In the genomic region with DNA sequence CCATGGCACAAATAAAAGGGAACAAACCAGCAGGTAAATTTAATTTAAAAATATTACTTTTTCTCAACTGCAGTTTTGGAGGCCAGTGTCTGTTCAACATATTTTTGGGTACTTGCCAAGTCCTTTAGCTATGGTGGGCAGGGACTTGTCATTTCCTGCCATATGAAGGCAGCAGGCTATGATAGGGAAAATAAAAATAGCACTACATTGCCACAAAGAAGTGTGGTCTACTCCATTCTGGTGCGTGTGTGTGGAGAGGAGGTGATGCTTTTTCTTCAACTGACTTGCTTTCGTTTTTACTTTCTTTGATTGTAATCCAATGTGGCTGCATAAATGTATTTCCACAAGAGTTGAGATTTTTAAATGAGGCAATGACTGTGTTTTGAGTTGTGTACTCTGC, we compare ENCODE assay signal across 8 cellular contexts. TPM values are rescaled to one million over a fixed set of nuclear protein-coding genes. Genes with fewer than 3 reads are reported as not detected.
DNase-seq lines count a peak whose midpoint lies in the region; ATAC-seq and TF ChIP-seq lines count a peak whose summit lies in the region.

No MANE protein-coding gene starts in this region.

- no peak overlapping the region for H3K4me3 ChIP-seq in testis

- H3K9me3 Mint-ChIP-seq in activated naive CD8-positive, alpha-beta T cell treated with anti-CD3 and anti-CD28 coated beads, Interleukin-2, amount 10 ng/mL, durations not matched to agents 7 days and 5 days = no peaks in the 10 kb centered on the region

- no peak for TF ChIP-seq CTCF in testis (IDR thresholded peaks at IDR 0.05)

- peaks cover 28% of the 10 kb centered on the region for H3K36me3 Mint-ChIP-seq in activated naive CD8-positive, alpha-beta T cell treated with anti-CD3 and anti-CD28 coated beads, Interleukin-2, amount 10 ng/mL, durations not matched to agents 7 days and 5 days

- H3K9me3 ChIP-seq in KOPT-K1 (ENCODE audit: insufficient read depth, low read length, poor library complexity, severe bottlenecking) (no peaks in the 10 kb centered on the region), testis (no peaks in the 10 kb centered on the region)

- intact Hi-C loops in testis (cut with DNase I; ENCODE audit: low total_unique reads) = no loop called here

- 48 to 63% methylated on average over 2 of the region's 2 CpGs for WGBS in testis, 2 donors

- peaks cover 43% of the 10 kb centered on the region for H3K4me1 Mint-ChIP-seq in activated naive CD8-positive, alpha-beta T cell treated with anti-CD3 and anti-CD28 coated beads, Interleukin-2, amount 10 ng/mL, durations not matched to agents 7 days and 5 days

- no peak for DNase-seq in activated naive CD8-positive, alpha-beta T cell treated with anti-CD3 and anti-CD28 coated beads, Interleukin-2, amount 10 ng/mL, durations not matched to agents 7 days and 5 days
- no peak for DNase-seq in hypothalamus (lab: John Stamatoyannopoulos, UW)
- no peak for DNase-seq in testis
- DNase-seq in anterior cingulate cortex (lab: John Stamatoyannopoulos, UW) = no peak

- ATAC-seq in GM18505 (IDR thresholded peaks at IDR 0.05; ENCODE audit: unreplicated experiment) = peak; percentile 96
- peak; percentile 83 for ATAC-seq in GM21515 (IDR thresholded peaks at IDR 0.05; ENCODE audit: unreplicated experiment)
- peak; percentile 92 for ATAC-seq in activated naive CD8-positive, alpha-beta T cell treated with anti-CD3 and anti-CD28 coated beads, Interleukin-2, amount 10 ng/mL, durations not matched to agents 7 days and 5 days (ENCODE audit: low read depth)
- ATAC-seq in SK-N-SH treated with all-trans-retinoic acid at 6 μM for 48 hours = no peak

- peak overlapping the region; percentile 94 for H3K27ac Mint-ChIP-seq in activated naive CD8-positive, alpha-beta T cell treated with anti-CD3 and anti-CD28 coated beads, Interleukin-2, amount 10 ng/mL, durations not matched to agents 7 days and 5 days

- H3K4me3 Mint-ChIP-seq in activated naive CD8-positive, alpha-beta T cell treated with anti-CD3 and anti-CD28 coated beads, Interleukin-2, amount 10 ng/mL, durations not matched to agents 7 days and 5 days = peak overlapping the region; percentile 87

- no peaks in the 10 kb centered on the region for H3K27me3 Mint-ChIP-seq in activated naive CD8-positive, alpha-beta T cell treated with anti-CD3 and anti-CD28 coated beads, Interleukin-2, amount 10 ng/mL, durations not matched to agents 7 days and 5 days

- no peaks in the 10 kb centered on the region for H3K4me1 ChIP-seq in testis

- TF ChIP-seq POLR2A in GM18505 (IDR thresholded peaks at IDR 0.05; ENCODE audit: borderline replicate concordance, extremely low read depth, insufficient read depth, insufficient read length) = no peak
- TF ChIP-seq POLR2A in testis (IDR thresholded peaks at IDR 0.05) = no peak

- H3K36me3 ChIP-seq in KOPT-K1 (ENCODE audit: insufficient read depth, low read length) (peaks cover 53% of the 10 kb centered on the region), testis (ENCODE audit: low read depth, missing control alignments) (no peaks in the 10 kb centered on the region)

- POLR2A ChIA-PET in activated naive CD8-positive, alpha-beta T cell treated with anti-CD3 and anti-CD28 coated beads, Interleukin-2, amount 10 ng/mL, durations not matched to agents 7 days and 5 days (lab: Charles Lee) = interaction anchor here (0.6 to 1.8 kb wide), 8 partner anchors 9 to 66 kb away, joined by 3 to 7 read pairs (median 4); partner anchors contain the start of gene GPR174

- H3K27me3 ChIP-seq in testis = no peaks in the 10 kb centered on the region

- peak overlapping the region; percentile 83 for H3K27ac ChIP-seq in KOPT-K1 (ENCODE audit: low read depth, low read length, poor library complexity, severe bottlenecking)
- no peak overlapping the region for H3K27ac ChIP-seq in testis

TF ChIP-seq in SK-N-SH treated with all-trans-retinoic acid at 6 μM for 48 hours, 23 proteins besides CTCF, POLR2A, EP300 and RAD21:
- TF ChIP-seq CREB5 (CRISPR knock-in tag; IDR thresholded peaks at IDR 0.05; ENCODE audit: low read depth) = no peak
- TF ChIP-seq, protein P1, sequence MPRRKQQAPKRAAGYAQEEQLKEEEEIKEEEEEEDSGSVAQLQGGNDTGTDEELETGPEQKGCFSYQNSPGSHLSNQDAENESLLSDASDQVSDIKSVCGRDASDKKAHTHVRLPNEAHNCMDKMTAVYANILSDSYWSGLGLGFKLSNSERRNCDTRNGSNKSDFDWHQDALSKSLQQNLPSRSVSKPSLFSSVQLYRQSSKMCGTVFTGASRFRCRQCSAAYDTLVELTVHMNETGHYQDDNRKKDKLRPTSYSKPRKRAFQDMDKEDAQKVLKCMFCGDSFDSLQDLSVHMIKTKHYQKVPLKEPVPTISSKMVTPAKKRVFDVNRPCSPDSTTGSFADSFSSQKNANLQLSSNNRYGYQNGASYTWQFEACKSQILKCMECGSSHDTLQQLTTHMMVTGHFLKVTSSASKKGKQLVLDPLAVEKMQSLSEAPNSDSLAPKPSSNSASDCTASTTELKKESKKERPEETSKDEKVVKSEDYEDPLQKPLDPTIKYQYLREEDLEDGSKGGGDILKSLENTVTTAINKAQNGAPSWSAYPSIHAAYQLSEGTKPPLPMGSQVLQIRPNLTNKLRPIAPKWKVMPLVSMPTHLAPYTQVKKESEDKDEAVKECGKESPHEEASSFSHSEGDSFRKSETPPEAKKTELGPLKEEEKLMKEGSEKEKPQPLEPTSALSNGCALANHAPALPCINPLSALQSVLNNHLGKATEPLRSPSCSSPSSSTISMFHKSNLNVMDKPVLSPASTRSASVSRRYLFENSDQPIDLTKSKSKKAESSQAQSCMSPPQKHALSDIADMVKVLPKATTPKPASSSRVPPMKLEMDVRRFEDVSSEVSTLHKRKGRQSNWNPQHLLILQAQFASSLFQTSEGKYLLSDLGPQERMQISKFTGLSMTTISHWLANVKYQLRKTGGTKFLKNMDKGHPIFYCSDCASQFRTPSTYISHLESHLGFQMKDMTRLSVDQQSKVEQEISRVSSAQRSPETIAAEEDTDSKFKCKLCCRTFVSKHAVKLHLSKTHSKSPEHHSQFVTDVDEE (CRISPR knock-in tag; IDR thresholded peaks at IDR 0.05) = no peak
- TF ChIP-seq CSDC2 (CRISPR knock-in tag; IDR thresholded peaks at IDR 0.05) = no peak
- no peak for TF ChIP-seq ARNTL (CRISPR knock-in tag; IDR thresholded peaks at IDR 0.05; ENCODE audit: borderline replicate concordance, low read depth)
- TF ChIP-seq, protein P2, sequence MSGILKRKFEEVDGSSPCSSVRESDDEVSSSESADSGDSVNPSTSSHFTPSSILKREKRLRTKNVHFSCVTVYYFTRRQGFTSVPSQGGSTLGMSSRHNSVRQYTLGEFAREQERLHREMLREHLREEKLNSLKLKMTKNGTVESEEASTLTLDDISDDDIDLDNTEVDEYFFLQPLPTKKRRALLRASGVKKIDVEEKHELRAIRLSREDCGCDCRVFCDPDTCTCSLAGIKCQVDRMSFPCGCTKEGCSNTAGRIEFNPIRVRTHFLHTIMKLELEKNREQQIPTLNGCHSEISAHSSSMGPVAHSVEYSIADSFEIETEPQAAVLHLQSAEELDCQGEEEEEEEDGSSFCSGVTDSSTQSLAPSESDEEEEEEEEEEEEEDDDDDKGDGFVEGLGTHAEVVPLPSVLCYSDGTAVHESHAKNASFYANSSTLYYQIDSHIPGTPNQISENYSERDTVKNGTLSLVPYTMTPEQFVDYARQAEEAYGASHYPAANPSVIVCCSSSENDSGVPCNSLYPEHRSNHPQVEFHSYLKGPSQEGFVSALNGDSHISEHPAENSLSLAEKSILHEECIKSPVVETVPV (CRISPR knock-in tag; IDR thresholded peaks at IDR 0.05) = no peak
- TF ChIP-seq ESRRG (CRISPR knock-in tag; IDR thresholded peaks at IDR 0.05) = no peak
- TF ChIP-seq ISL1 (CRISPR knock-in tag; IDR thresholded peaks at IDR 0.05) = no peak
- TF ChIP-seq TCF4 (CRISPR knock-in tag; IDR thresholded peaks at IDR 0.05; ENCODE audit: borderline replicate concordance) = no peak
- TF ChIP-seq ZFP30 (CRISPR knock-in tag; IDR thresholded peaks at IDR 0.05) = no peak
- no peak for TF ChIP-seq ZNF70 (CRISPR knock-in tag; IDR thresholded peaks at IDR 0.05)
- no peak for TF ChIP-seq ZC3H10 (CRISPR knock-in tag; IDR thresholded peaks at IDR 0.05)

RNA-seq across cellular contexts. Expression of gene GPR174, which starts 17.2 kb away (rescaled TPM):
- total RNA-seq in activated naive CD8-positive, alpha-beta T cell treated with anti-CD3 and anti-CD28 coated beads, Interleukin-2, amount 10 ng/mL, durations not matched to agents 7 days and 5 days = 10 to 100 TPM; 56.1 to 59.4 TPM
- 1 to 10 TPM in 1 of 2 donors, under 1 TPM in 1; 0.08 to 1.1 TPM for total RNA-seq in testis
- 0.33 TPM for polyA plus RNA-seq in testis (ENCODE audit: insufficient read depth, low read depth, low replicate concordance)

Comparison
In these comparisons a context has a peak if more than half of its experiments do, and no peak if none do; other contexts are left out.
1. RNA of gene GPR174, which starts 17.2 kb away (total RNA-seq): 56.1 to 59.4 TPM in activated naive CD8-positive, alpha-beta T cell treated with anti-CD3 and anti-CD28 coated beads, Interleukin-2, amount 10 ng/mL, durations not matched to agents 7 days and 5 days; 0.08 to 1.1 TPM in testis; every median in the first group is over 10 times any median in the second.